In genomic region chr1:211910917-211911485, GRCh38 we compare ENCODE assay signal across 1 cellular context.
TF ChIP-seq lines count a peak whose summit lies in the region.

No MANE protein-coding gene starts in this region.

TF ChIP-seq in SK-N-SH treated with all-trans-retinoic acid at 6 μM for 48 hours, 23 proteins besides CTCF, POLR2A, EP300 and RAD21 (continued from another document):
- TF ChIP-seq ZC3H10 (CRISPR knock-in tag; IDR thresholded peaks at IDR 0.05) (no peak), TSHZ2 (CRISPR knock-in tag; IDR thresholded peaks at IDR 0.05) (no peak), PATZ1 (CRISPR knock-in tag; IDR thresholded peaks at IDR 0.05; ENCODE audit: borderline replicate concordance) (no peak)
